ENCODE assay signal across 8 cellular contexts in genomic region chr3:38496131-38496910, GRCh38. TPM values are rescaled to one million over a fixed set of nuclear protein-coding genes. Genes with fewer than 3 reads are reported as not detected.
DNase-seq lines count a peak whose midpoint lies in the region; ATAC-seq and TF ChIP-seq lines count a peak whose summit lies in the region.

TSS of gene EXOG (plus strand) at chr3:38496340. CDS start at chr3:38496368, 28 bp downstream.

- no peaks in the 10 kb centered on the region for H3K9me3 Mint-ChIP-seq in activated T-helper 17 cell treated with anti-CD3 and anti-CD28 coated beads, Interleukin-2, amount 50 U/mL, for 72 hours
- no peaks in the 10 kb centered on the region for H3K9me3 Mint-ChIP-seq in natural killer cell

- DNase-seq in ELR (ENCODE audit: low read depth) (peak; percentile 91), H4 (ENCODE audit: low spot score) (peak; percentile 79), LoVo (ENCODE audit: low spot score) (peak; percentile 94), RWPE1 (ENCODE audit: low spot score) (peak; percentile 98), fibroblast of peridontal ligament (ENCODE audit: extremely low read depth) (peak; percentile 89), natural killer cell (peak; percentile 87)
- DNase-seq in stimulated activated naive CD4-positive, alpha-beta T cell treated with Interleukin-2 at 50 U/mL for 16 hours (lab: John Stamatoyannopoulos, UW) = peak; percentile 91

- intact Hi-C loops in natural killer cell (cut with micrococcal nuclease) = loop anchor here (10.0 kb wide), 1 partner anchor 158 kb away; no protein-coding TSS in a partner anchor

- CTCF ChIA-PET in RWPE1 (lab: Yijun Ruan, JAX) = interaction anchor here (0.6 to 1.3 kb wide), 5 partner anchors 33 to 653 kb away, joined by 3 to 8 read pairs (median 3); no protein-coding TSS in a partner anchor

- H3K4me1 Mint-ChIP-seq in activated T-helper 17 cell treated with anti-CD3 and anti-CD28 coated beads, Interleukin-2, amount 50 U/mL, for 72 hours = no peaks in the 10 kb centered on the region
- peaks cover 21 to 25% of the 10 kb centered on the region in 2 donors for H3K4me1 Mint-ChIP-seq in natural killer cell

- peak; percentile 96 for TF ChIP-seq CTCF in RWPE1 (conservative IDR thresholded peaks at IDR 0.05; ENCODE audit: low read depth)
- TF ChIP-seq CTCF in natural killer cell (IDR thresholded peaks at IDR 0.05) = peak; percentile 91

- POLR2A ChIA-PET in RWPE1 (lab: Yijun Ruan, JAX; ENCODE audit: low non-redundant PET) = interaction anchor here (0.5 to 0.6 kb wide), 2 partner anchors 11 to 789 kb away, joined by 4 to 6 read pairs; no protein-coding TSS in a partner anchor

- peaks cover 30% of the 10 kb centered on the region for H3K36me3 Mint-ChIP-seq in activated T-helper 17 cell treated with anti-CD3 and anti-CD28 coated beads, Interleukin-2, amount 50 U/mL, for 72 hours (ENCODE audit: low read depth)
- H3K36me3 Mint-ChIP-seq in natural killer cell = no peaks in the 10 kb centered on the region

- ATAC-seq in activated T-helper 17 cell treated with anti-CD3 and anti-CD28 coated beads, Interleukin-2, amount 50 U/mL, for 72 hours (replicated peaks) = peak; percentile 85
- peak; percentile 96 to 97 (median 97) for ATAC-seq in natural killer cell

- H3K27ac ChIP-seq in RWPE1 = peak within 1 kb of the TSS; percentile 86

- H3K27me3 Mint-ChIP-seq in activated T-helper 17 cell treated with anti-CD3 and anti-CD28 coated beads, Interleukin-2, amount 50 U/mL, for 72 hours = no peaks in the 10 kb centered on the region
- H3K27me3 Mint-ChIP-seq in natural killer cell (ENCODE audit: low read depth in 2 of 2) = no peaks in the 10 kb centered on the region

- peak within 1 kb of the TSS; percentile 94 for H3K27ac Mint-ChIP-seq in activated T-helper 17 cell treated with anti-CD3 and anti-CD28 coated beads, Interleukin-2, amount 50 U/mL, for 72 hours
- H3K27ac Mint-ChIP-seq in natural killer cell = peak within 1 kb of the TSS; percentile 84 to 88

- H3K4me3 Mint-ChIP-seq in activated T-helper 17 cell treated with anti-CD3 and anti-CD28 coated beads, Interleukin-2, amount 50 U/mL, for 72 hours = peak within 1 kb of the TSS; percentile 97
- peak within 1 kb of the TSS; percentile 96 for H3K4me3 Mint-ChIP-seq in natural killer cell

RNA-seq across cellular contexts. Expression of gene EXOG, which starts in this region (rescaled TPM):
- 8.7 and 11.1 TPM in 2 replicates for total RNA-seq in H4 (2014; rRNA removed; shearing (Covaris generic))
- 10 to 100 TPM; 15.9 to 23.8 TPM for total RNA-seq in activated T-helper 17 cell treated with anti-CD3 and anti-CD28 coated beads, Interleukin-2, amount 50 U/mL, for 72 hours
- 10 to 100 TPM; 27.3 to 34.5 (median 30.5) TPM for total RNA-seq in natural killer cell

Comparison
In these comparisons a context has a peak if more than half of its experiments do, and no peak if none do; other contexts are left out.
1. Peak in every context shown above with its lines: DNase-seq, ATAC-seq and H3K27ac ChIP-seq.